ENCODE assay signal across 1 cellular context in the genomic region with DNA sequence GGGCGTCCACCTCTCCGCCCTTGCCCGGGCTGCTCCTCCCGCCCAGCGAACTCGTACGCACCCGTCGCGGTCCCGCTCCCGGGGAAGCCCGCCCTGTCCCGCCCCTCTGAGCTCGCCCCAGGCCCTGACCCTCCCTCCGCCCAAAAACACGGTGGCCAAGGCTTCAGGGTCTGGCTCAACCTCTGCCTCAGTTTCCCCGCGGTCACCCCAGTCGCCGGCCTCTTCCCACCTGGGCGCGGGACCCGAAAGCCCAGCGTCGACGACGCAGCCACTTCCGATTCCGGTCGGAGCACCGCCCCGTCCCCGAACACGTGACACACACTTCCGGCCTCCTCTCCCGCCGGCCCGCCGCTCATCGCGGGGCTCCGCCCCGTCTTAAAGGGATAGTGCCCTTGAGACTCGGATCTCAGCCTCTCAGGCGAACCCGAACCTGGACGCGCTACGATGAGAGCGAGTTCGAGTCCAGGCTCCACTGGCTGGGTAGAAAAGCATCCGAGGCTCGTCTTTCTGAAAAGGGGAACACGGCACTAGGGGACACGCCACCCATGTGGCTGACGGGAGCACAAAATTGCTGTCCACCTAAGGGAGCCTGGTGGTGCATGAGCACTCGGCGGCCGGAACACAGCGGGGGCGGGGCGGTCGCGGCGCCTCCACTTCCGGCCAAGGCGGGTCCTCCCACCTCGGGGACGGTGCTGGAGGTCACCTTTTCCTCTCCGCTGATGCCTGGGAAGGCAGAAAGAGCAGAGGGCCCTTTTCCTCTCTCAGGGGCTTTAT.
TF ChIP-seq lines count a peak whose summit lies in the region.

Gene C19orf25, minus strand, starts transcription at position 282 of the 774 bp plus-strand sequence. CDS start 312 bp downstream, outside the sequence.

TF ChIP-seq in K562, 482 proteins besides CTCF, POLR2A, EP300 and RAD21 (continued from another document and continues in another):
- peak; percentile 22 to 50; a peak in 2 of 4 replicates for TF ChIP-seq SIN3A (IDR thresholded peaks at IDR 0.05; ENCODE audit: borderline replicate concordance in 2 of 2, control insufficient read depth in 1 of 2, low read depth in 2 of 2, low read length in 2 of 2)
- TF ChIP-seq FOSL1 (tag; conservative IDR thresholded peaks at IDR 0.05) = 0 out of 2 replicates have a peak, but pooled peaks have one; percentile 38
- peak in 1 of 3 experiments; percentile 52 for TF ChIP-seq YY1 (IDR thresholded peaks at IDR 0.05; ENCODE audit: borderline replicate concordance in 1 of 3, control insufficient read depth in 1 of 3, extremely low read depth in 1 of 3, insufficient read depth in 3 of 3, insufficient read length in 1 of 3, insufficient replicate concordance in 2 of 3, low read depth in 1 of 3, low read length in 2 of 3)
- TF ChIP-seq ZNF584 (CRISPR knock-in tag; IDR thresholded peaks at IDR 0.05; ENCODE audit: low read depth) = no peak
- no peak for TF ChIP-seq PTBP1 (IDR thresholded peaks at IDR 0.05; ENCODE audit: low read depth, low read length)
- TF ChIP-seq C11orf30 (IDR thresholded peaks at IDR 0.05; ENCODE audit: low read depth) = peak; percentile 67; the same call in 1 of the 2 replicates
- peak; percentile 93 for TF ChIP-seq MAX (CRISPR knock-in tag; IDR thresholded peaks at IDR 0.05)
- no peak for TF ChIP-seq SLC30A9 (CRISPR knock-in tag; IDR thresholded peaks at IDR 0.05)
- peak; percentile 100 for TF ChIP-seq ZFP91 (CRISPR knock-in tag; IDR thresholded peaks at IDR 0.05)
- peak; percentile 66 for TF ChIP-seq CCNT2 (IDR thresholded peaks at IDR 0.05; ENCODE audit: borderline replicate concordance, extremely low read depth, insufficient read length, low read depth, low read length)
- no peak for TF ChIP-seq ZNF780A (CRISPR knock-in tag; IDR thresholded peaks at IDR 0.05)
- no peak for TF ChIP-seq NR2C2 (CRISPR knock-in tag; IDR thresholded peaks at IDR 0.05)
- peak; percentile 80 for TF ChIP-seq NR2C2 (tag; IDR thresholded peaks at IDR 0.05)
- TF ChIP-seq ZBTB1 (CRISPR knock-in tag; IDR thresholded peaks at IDR 0.05; ENCODE audit: borderline replicate concordance, low read depth) = no peak
- TF ChIP-seq TBL1XR1 (IDR thresholded peaks at IDR 0.05; ENCODE audit: low read length in 2 of 2) = 0 out of 4 replicates have a peak, but pooled peaks of 1 of the 2 experiments have one; percentile 32
- no peak for TF ChIP-seq STAT5A (IDR thresholded peaks at IDR 0.05; ENCODE audit: borderline replicate concordance, low read length)
- 0 out of 2 replicates have a peak, but pooled peaks have one; percentile 39 for TF ChIP-seq ZNF121 (CRISPR knock-in tag; conservative IDR thresholded peaks at IDR 0.05)
- TF ChIP-seq KAT7 (CRISPR knock-in tag; IDR thresholded peaks at IDR 0.05; ENCODE audit: borderline replicate concordance) = peak; percentile 50; the same call in 1 of the 2 replicates
- TF ChIP-seq, protein P1, sequence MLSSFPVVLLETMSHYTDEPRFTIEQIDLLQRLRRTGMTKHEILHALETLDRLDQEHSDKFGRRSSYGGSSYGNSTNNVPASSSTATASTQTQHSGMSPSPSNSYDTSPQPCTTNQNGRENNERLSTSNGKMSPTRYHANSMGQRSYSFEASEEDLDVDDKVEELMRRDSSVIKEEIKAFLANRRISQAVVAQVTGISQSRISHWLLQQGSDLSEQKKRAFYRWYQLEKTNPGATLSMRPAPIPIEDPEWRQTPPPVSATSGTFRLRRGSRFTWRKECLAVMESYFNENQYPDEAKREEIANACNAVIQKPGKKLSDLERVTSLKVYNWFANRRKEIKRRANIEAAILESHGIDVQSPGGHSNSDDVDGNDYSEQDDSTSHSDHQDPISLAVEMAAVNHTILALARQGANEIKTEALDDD (IDR thresholded peaks at IDR 0.05) = no peak
- TF ChIP-seq, protein P2, sequence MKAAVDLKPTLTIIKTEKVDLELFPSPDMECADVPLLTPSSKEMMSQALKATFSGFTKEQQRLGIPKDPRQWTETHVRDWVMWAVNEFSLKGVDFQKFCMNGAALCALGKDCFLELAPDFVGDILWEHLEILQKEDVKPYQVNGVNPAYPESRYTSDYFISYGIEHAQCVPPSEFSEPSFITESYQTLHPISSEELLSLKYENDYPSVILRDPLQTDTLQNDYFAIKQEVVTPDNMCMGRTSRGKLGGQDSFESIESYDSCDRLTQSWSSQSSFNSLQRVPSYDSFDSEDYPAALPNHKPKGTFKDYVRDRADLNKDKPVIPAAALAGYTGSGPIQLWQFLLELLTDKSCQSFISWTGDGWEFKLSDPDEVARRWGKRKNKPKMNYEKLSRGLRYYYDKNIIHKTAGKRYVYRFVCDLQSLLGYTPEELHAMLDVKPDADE (conservative IDR thresholded peaks at IDR 0.05; ENCODE audit: control insufficient read depth, low read depth, low read length) = peak; percentile 42; the same call in 1 of the 2 replicates
- no peak for TF ChIP-seq SRSF7 (optimal IDR thresholded peaks at IDR 0.05; ENCODE audit: low read depth, low read length)
- TF ChIP-seq NR3C1 (CRISPR knock-in tag; IDR thresholded peaks at IDR 0.05) = no peak
- TF ChIP-seq L3MBTL2 (IDR thresholded peaks at IDR 0.05) = peak; percentile 88
- TF ChIP-seq RNF2 (IDR thresholded peaks at IDR 0.05) = peak; percentile 72; the same call in 1 of the 2 replicates
- peak; percentile 80 to 89 for TF ChIP-seq MAZ (CRISPR knock-in tag; conservative IDR thresholded peaks at IDR 0.05 in 1 of 2, IDR thresholded peaks at IDR 0.05 in 1 of 2)
- peak; percentile 98 for TF ChIP-seq ETV5 (CRISPR knock-in tag; IDR thresholded peaks at IDR 0.05; ENCODE audit: low read depth)
- peak; percentile 75; the same call in 1 of the 2 replicates for TF ChIP-seq HDAC2 (IDR thresholded peaks at IDR 0.05)
- TF ChIP-seq ESRRA (IDR thresholded peaks at IDR 0.05; ENCODE audit: borderline replicate concordance, low read depth) = peak; percentile 99
- no peak for TF ChIP-seq DDX20 (tag; IDR thresholded peaks at IDR 0.05; ENCODE audit: low read depth)
- TF ChIP-seq CBFA2T3 (IDR thresholded peaks at IDR 0.05) = peak; percentile 14; the same call in 1 of the 2 replicates
- TF ChIP-seq ID3 (CRISPR knock-in tag; IDR thresholded peaks at IDR 0.05) = no peak
- TF ChIP-seq ID3 (tag; IDR thresholded peaks at IDR 0.05) = peak; percentile 80
- TF ChIP-seq BRD4 (IDR thresholded peaks at IDR 0.05) = 0 out of 2 replicates have a peak, but pooled peaks have one; percentile 42
- no peak for TF ChIP-seq ZNF174 (CRISPR knock-in tag; IDR thresholded peaks at IDR 0.05)
- peak; percentile 50; the same call in 1 of the 2 replicates for TF ChIP-seq ZNF12 (CRISPR knock-in tag; IDR thresholded peaks at IDR 0.05)
- TF ChIP-seq, protein P3, sequence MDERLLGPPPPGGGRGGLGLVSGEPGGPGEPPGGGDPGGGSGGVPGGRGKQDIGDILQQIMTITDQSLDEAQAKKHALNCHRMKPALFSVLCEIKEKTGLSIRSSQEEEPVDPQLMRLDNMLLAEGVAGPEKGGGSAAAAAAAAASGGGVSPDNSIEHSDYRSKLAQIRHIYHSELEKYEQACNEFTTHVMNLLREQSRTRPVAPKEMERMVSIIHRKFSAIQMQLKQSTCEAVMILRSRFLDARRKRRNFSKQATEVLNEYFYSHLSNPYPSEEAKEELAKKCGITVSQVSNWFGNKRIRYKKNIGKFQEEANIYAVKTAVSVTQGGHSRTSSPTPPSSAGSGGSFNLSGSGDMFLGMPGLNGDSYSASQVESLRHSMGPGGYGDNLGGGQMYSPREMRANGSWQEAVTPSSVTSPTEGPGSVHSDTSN (CRISPR knock-in tag; IDR thresholded peaks at IDR 0.05; ENCODE audit: low read depth) = no peak
- TF ChIP-seq, protein P3 (tag; conservative IDR thresholded peaks at IDR 0.05; ENCODE audit: low read depth) = peak; percentile 90
- TF ChIP-seq ARNT (IDR thresholded peaks at IDR 0.05) = 0 out of 4 replicates have a peak, but pooled peaks of 1 of the 2 experiments have one; percentile 28
- TF ChIP-seq, protein P4, sequence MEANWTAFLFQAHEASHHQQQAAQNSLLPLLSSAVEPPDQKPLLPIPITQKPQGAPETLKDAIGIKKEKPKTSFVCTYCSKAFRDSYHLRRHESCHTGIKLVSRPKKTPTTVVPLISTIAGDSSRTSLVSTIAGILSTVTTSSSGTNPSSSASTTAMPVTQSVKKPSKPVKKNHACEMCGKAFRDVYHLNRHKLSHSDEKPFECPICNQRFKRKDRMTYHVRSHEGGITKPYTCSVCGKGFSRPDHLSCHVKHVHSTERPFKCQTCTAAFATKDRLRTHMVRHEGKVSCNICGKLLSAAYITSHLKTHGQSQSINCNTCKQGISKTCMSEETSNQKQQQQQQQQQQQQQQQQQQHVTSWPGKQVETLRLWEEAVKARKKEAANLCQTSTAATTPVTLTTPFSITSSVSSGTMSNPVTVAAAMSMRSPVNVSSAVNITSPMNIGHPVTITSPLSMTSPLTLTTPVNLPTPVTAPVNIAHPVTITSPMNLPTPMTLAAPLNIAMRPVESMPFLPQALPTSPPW (CRISPR knock-in tag; IDR thresholded peaks at IDR 0.05) = peak; percentile 89
- TF ChIP-seq ZBTB17 (CRISPR knock-in tag; IDR thresholded peaks at IDR 0.05) = peak; percentile 77; the same call in 1 of the 2 replicates
- no peak for TF ChIP-seq CHD1 (IDR thresholded peaks at IDR 0.05; ENCODE audit: low read length)
- no peak for TF ChIP-seq IRF2 (CRISPR knock-in tag; IDR thresholded peaks at IDR 0.05)
- TF ChIP-seq ZNF766 (CRISPR knock-in tag; conservative IDR thresholded peaks at IDR 0.05) = no peak
- no peak for TF ChIP-seq MECOM (CRISPR knock-in tag; IDR thresholded peaks at IDR 0.05)
- no peak for TF ChIP-seq ZNF77 (CRISPR knock-in tag; IDR thresholded peaks at IDR 0.05)
- peak; percentile 63 for TF ChIP-seq ZFX (CRISPR knock-in tag; IDR thresholded peaks at IDR 0.05)
- peak; percentile 52; the same call in 1 of the 2 replicates for TF ChIP-seq MBD2 (IDR thresholded peaks at IDR 0.05; ENCODE audit: borderline replicate concordance, low read depth)
- no peak for TF ChIP-seq PHF21A (IDR thresholded peaks at IDR 0.05; ENCODE audit: borderline replicate concordance, low read depth)
- TF ChIP-seq ZFP1 (CRISPR knock-in tag; IDR thresholded peaks at IDR 0.05) = no peak
- TF ChIP-seq ZEB2 (IDR thresholded peaks at IDR 0.05) = 0 out of 2 replicates have a peak, but pooled peaks have one; percentile 11
- no peak for TF ChIP-seq FOXK1 (CRISPR knock-in tag; IDR thresholded peaks at IDR 0.05; ENCODE audit: borderline replicate concordance)
- peak; percentile 29; the same call in 1 of the 2 replicates for TF ChIP-seq ATF6 (CRISPR knock-in tag; IDR thresholded peaks at IDR 0.05)
